ENCODE assay signal across 7 cellular contexts in genomic region chr7:100217934-100218333, GRCh38. TPM values are rescaled to one million over a fixed set of nuclear protein-coding genes. Genes with fewer than 3 reads are reported as not detected.
DNase-seq lines count a peak whose midpoint lies in the region; ATAC-seq and TF ChIP-seq lines count a peak whose summit lies in the region.
"Not testable (repeated sequence)": the region's sequence is repeated elsewhere in the genome, so short reads cannot be mapped to it uniquely, and the experiment has no call there.
"Had no signal": no experiment of that assay in that cellular context is flagged by ENCODE, and none has a peak within 500 bp of the region (broad histone marks: within the 10 kb centered on the region; RNA-seq: fewer than 3 reads in every experiment).

No MANE protein-coding gene starts in this region.

- peak overlapping the region; percentile 77 for H3K27ac ChIP-seq in Karpas-422 (ENCODE audit: low read length)
- H3K27ac ChIP-seq in lower lobe of right lung: not testable (repeated sequence)

- H3K79me2 ChIP-seq in Karpas-422 (ENCODE audit: low read length): not testable (repeated sequence)

- not testable (repeated sequence) for H2AFZ ChIP-seq in Karpas-422 (ENCODE audit: low read length)

- not testable (repeated sequence) for H3K9me3 ChIP-seq in Karpas-422 (ENCODE audit: low read length); lower lobe of right lung

- ATAC-seq in GM18505 (IDR thresholded peaks at IDR 0.05; ENCODE audit: unreplicated experiment) (peak; percentile 19), lower lobe of right lung (peak; percentile 48 to 62)

- H3K4me1 ChIP-seq in Karpas-422 (ENCODE audit: low read length): peaks cover 33% of the 10 kb centered on the region
- not testable (repeated sequence) for H3K4me1 ChIP-seq in lower lobe of right lung

- peak overlapping the region; percentile 65; the same call in 1 of the 2 replicates for H3K4me3 ChIP-seq in Karpas-422 (ENCODE audit: low read length)
- H3K4me3 ChIP-seq in lower lobe of right lung: not testable (repeated sequence)

- not testable (repeated sequence) for H3K27me3 ChIP-seq in Karpas-422 (ENCODE audit: low read length); lower lobe of right lung (ENCODE audit: low read depth)

- H3K4me2 ChIP-seq in Karpas-422 (ENCODE audit: low read depth, low read length, poor library complexity, severe bottlenecking): peak overlapping the region; percentile 85

- H3K9me2 ChIP-seq in Karpas-422 (replicated peaks; ENCODE audit: insufficient read depth, low read length): not testable (repeated sequence)

- peak; percentile 61 for TF ChIP-seq CTCF in lower lobe of right lung (IDR thresholded peaks at IDR 0.05)

- DNase-seq in Karpas-422: peak; percentile 76
- DNase-seq in T-helper 2 cell: peak; percentile 24 to 82 (median 55)
- DNase-seq in astrocyte of the hippocampus (ENCODE audit: low read depth, low spot score): peak; percentile 39
- peak; percentile 86 for DNase-seq in lower lobe of right lung
- DNase-seq in stimulated activated naive CD4-positive, alpha-beta T cell (lab: John Stamatoyannopoulos, UW): peak; percentile 41 to 80 (median 64)

- not testable (repeated sequence) for H3K9ac ChIP-seq in Karpas-422 (ENCODE audit: low read length)

- not testable (repeated sequence) for TF ChIP-seq POLR2A in GM18505 (IDR thresholded peaks at IDR 0.05; ENCODE audit: borderline replicate concordance, extremely low read depth, insufficient read depth, insufficient read length)

- intact Hi-C loops in lower lobe of right lung (cut with DNase I): not testable (repeated sequence)

- not testable (repeated sequence) for H4K20me1 ChIP-seq in Karpas-422 (ENCODE audit: insufficient read depth, low read depth, low read length)

- H3K36me3 ChIP-seq in Karpas-422 (ENCODE audit: insufficient read depth, low read length); lower lobe of right lung: not testable (repeated sequence)

RNA-seq across cellular contexts. Expression of gene PVRIG, which starts 1.8 kb away (rescaled TPM):
- 1.6 and 2.7 TPM in 2 replicates for total RNA-seq in Karpas-422 (2014; rRNA removed; shearing (Covaris generic); ENCODE audit: low replicate concordance)
- total RNA-seq in lower lobe of right lung: not detected
- total RNA-seq: cerebellum had no signal

RNA-seq across cellular contexts. Expression of gene STAG3, which starts 40.2 kb away (rescaled TPM):
- total RNA-seq in Karpas-422 (2014; rRNA removed; shearing (Covaris generic); ENCODE audit: low replicate concordance): 8.1 and 22.1 TPM in 2 replicates
- total RNA-seq in lower lobe of right lung: 4.1 TPM

RNA-seq across cellular contexts. Expression of gene GPC2, which starts 40.8 kb away (rescaled TPM):
- 1.9 and 5.3 TPM in 2 replicates for total RNA-seq in Karpas-422 (2014; rRNA removed; shearing (Covaris generic); ENCODE audit: low replicate concordance)
- total RNA-seq in lower lobe of right lung: 0.77 TPM

RNA-seq across cellular contexts. Expression of gene GAL3ST4, which starts 49.5 kb away (rescaled TPM):
- 0.11 TPM in 1 of 2 replicates, not detected in the other for total RNA-seq in Karpas-422 (2014; rRNA removed; shearing (Covaris generic); ENCODE audit: low replicate concordance)
- total RNA-seq in lower lobe of right lung: 5.3 TPM

RNA-seq across cellular contexts. Expression of gene TRAPPC14, which starts 59.4 kb away (rescaled TPM):
- 15.8 and 23.3 TPM in 2 replicates for total RNA-seq in Karpas-422 (2014; rRNA removed; shearing (Covaris generic); ENCODE audit: low replicate concordance)
- total RNA-seq in lower lobe of right lung: 24.3 TPM
